ENCODE assay signal across 1 cellular context in genomic region chr17:58327363-58328194, GRCh38.
TF ChIP-seq lines count a peak whose summit lies in the region.

No MANE protein-coding gene starts in this region.

TF ChIP-seq in GM23338, 12 proteins besides CTCF, POLR2A, EP300 and RAD21 (continued from another document):
- TF ChIP-seq ETS1 (IDR thresholded peaks at IDR 0.05) (no peak), POLR2AphosphoS5 (IDR thresholded peaks at IDR 0.05; ENCODE audit: low read depth) (no peak), CREB1 (CRISPR knock-in tag; IDR thresholded peaks at IDR 0.05; ENCODE audit: low read depth) (no peak), EZH2phosphoT487 (IDR thresholded peaks at IDR 0.05; ENCODE audit: unreplicated experiment) (no peak), STAT1 (IDR thresholded peaks at IDR 0.05; ENCODE audit: unreplicated experiment) (no peak), ZNF462 (CRISPR knock-in tag; IDR thresholded peaks at IDR 0.05) (no peak), EZH2 (IDR thresholded peaks at IDR 0.05; ENCODE audit: low read depth, unreplicated experiment) (no peak)
